Comparison of ENCODE assay signal across 23 cellular contexts in the genomic region with DNA sequence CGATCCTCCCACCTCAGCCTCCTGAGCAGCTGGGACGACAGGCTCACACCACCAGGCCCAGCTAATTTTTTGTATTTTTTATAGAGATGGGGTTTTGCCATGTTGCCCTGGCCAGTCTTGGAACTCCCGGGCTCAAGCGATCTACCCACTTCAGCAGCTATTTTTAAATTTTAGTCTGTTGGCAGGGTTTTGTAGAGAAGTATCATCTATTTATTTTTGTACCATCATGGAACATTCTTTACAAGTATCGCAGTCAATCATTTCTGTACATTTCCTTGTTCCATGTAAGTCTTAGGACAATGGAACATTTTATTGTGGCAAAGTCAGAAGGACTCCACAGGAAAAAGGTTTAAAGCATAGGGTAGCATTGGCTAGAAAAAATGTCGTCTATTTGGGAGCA.
"Had no signal": no experiment of that assay in that cellular context is flagged by ENCODE, and none has a peak within 500 bp of the region (broad histone marks: within the 10 kb centered on the region; RNA-seq: fewer than 3 reads in every experiment).

No MANE protein-coding gene starts in this region.

- H3K4me3 Mint-ChIP-seq: activated CD4-positive, alpha-beta memory T cell treated with anti-CD3 and anti-CD28 coated beads for 36 hours; activated CD4-positive, alpha-beta T cell treated with anti-CD3 and anti-CD28 coated beads, Interleukin-2, amount 10 ng/mL, durations not matched to agents 24 days and 14 days; central memory CD8-positive, alpha-beta T cell; natural killer cell treated with Interleukin-12 subunit alpha and Interleukin-12 subunit beta and Interleukin-15 and Interleukin-18, amount 100 ng/mL, for 72 hours; stimulated activated naive B cell treated with anti-CD40 and anti-IgM and Interleukin-4, amounts not matched to agents 10 μg/mL and 1 μg/mL and 100 μg/mL, for 72 hours had no signal

- H3K27ac Mint-ChIP-seq: activated CD4-positive, alpha-beta memory T cell treated with anti-CD3 and anti-CD28 coated beads for 36 hours; activated T-helper 2 cell treated with anti-CD3 and anti-CD28 coated beads, Interferon-gamma antibody, Interleukin-2, Interleukin-4, amounts not matched to agents 10 μg/mL and 5 μg/mL and 100 μg/mL, durations not matched to agents 14 hours and 24 hours and 36 hours had no signal

- H3K4me1 ChIP-seq: breast epithelium, tibial nerve had no signal

- H3K4me1 Mint-ChIP-seq: central memory CD8-positive, alpha-beta T cell had no signal

- H3K9me3 ChIP-seq: breast epithelium, stomach, tibial nerve had no signal

- ATAC-seq: activated naive CD4-positive, alpha-beta T cell treated with anti-CD3 and anti-CD28 coated beads, Interleukin-2, amount 50 U/mL, for 72 hours; left lobe of liver; natural killer cell treated with Interleukin-12 subunit alpha and Interleukin-12 subunit beta and Interleukin-15 and Interleukin-18, amount 100 ng/mL, for 72 hours; stimulated activated naive B cell treated with anti-CD40 and anti-IgM and Interleukin-4, amounts not matched to agents 10 μg/mL and 1 μg/mL and 100 μg/mL, for 72 hours had no signal

- H3K27me3 Mint-ChIP-seq: activated CD4-positive, alpha-beta memory T cell treated with anti-CD3 and anti-CD28 coated beads for 36 hours; activated CD4-positive, alpha-beta T cell treated with anti-CD3 and anti-CD28 coated beads, Interleukin-2, amount 10 ng/mL, durations not matched to agents 24 days and 14 days; central memory CD8-positive, alpha-beta T cell; natural killer cell treated with Interleukin-12 subunit alpha and Interleukin-12 subunit beta and Interleukin-15 and Interleukin-18, amount 100 ng/mL, for 72 hours; stimulated activated naive B cell treated with anti-CD40 and anti-IgM and Interleukin-4, amounts not matched to agents 10 μg/mL and 1 μg/mL and 100 μg/mL, for 72 hours had no signal

- H3K27ac ChIP-seq: breast epithelium, tibial nerve had no signal

- H3K4me3 ChIP-seq: breast epithelium, lung, stomach, tibial nerve had no signal

- DNase-seq: activated CD4-positive, alpha-beta memory T cell treated with anti-CD3 and anti-CD28 coated beads for 36 hours; activated CD4-positive, alpha-beta T cell treated with anti-CD3 and anti-CD28 coated beads, Interleukin-2, amount 10 ng/mL, durations not matched to agents 24 days and 14 days; activated CD4-positive, CD25-positive, alpha-beta regulatory T cell treated with anti-CD3 and anti-CD28 coated beads, Interleukin-2, amount 50 U/mL, for 72 hours; activated naive CD4-positive, alpha-beta T cell; activated T-cell treated with anti-CD3 and anti-CD28 coated beads, Interleukin-2, amount 50 U/mL, for 48 hours; effector CD8-positive, alpha-beta T cell; head of caudate nucleus; kidney glomerular epithelial cell; mesendoderm; posterior cingulate gyrus; stimulated activated CD4-positive, alpha-beta T cell treated with anti-CD3 and anti-CD28 coated beads, Interleukin-15, amount 100 ng/mL, for 24 hours; stimulated activated CD4-positive, alpha-beta T cell treated with anti-CD3 and anti-CD28 coated beads, Interleukin-2, amount 100 ng/mL, for 24 hours; stimulated activated naive B cell treated with anti-CD40 and anti-IgM and Interleukin-4, amounts not matched to agents 10 μg/mL and 1 μg/mL and 100 μg/mL, for 72 hours; stomach; T-helper 2 cell had no signal

- H3K9me3 Mint-ChIP-seq: activated CD4-positive, alpha-beta memory T cell treated with anti-CD3 and anti-CD28 coated beads for 36 hours; activated CD4-positive, alpha-beta T cell treated with anti-CD3 and anti-CD28 coated beads, Interleukin-2, amount 10 ng/mL, durations not matched to agents 24 days and 14 days; activated naive CD4-positive, alpha-beta T cell treated with anti-CD3 and anti-CD28 coated beads, Interleukin-2, amount 50 U/mL, for 72 hours; activated T-helper 2 cell treated with anti-CD3 and anti-CD28 coated beads, Interferon-gamma antibody, Interleukin-2, Interleukin-4, amounts not matched to agents 10 μg/mL and 5 μg/mL and 100 μg/mL, durations not matched to agents 14 hours and 24 hours and 36 hours; central memory CD8-positive, alpha-beta T cell; natural killer cell treated with Interleukin-12 subunit alpha and Interleukin-12 subunit beta and Interleukin-15 and Interleukin-18, amount 100 ng/mL, for 72 hours; stimulated activated naive B cell treated with anti-CD40 and anti-IgM and Interleukin-4, amounts not matched to agents 10 μg/mL and 1 μg/mL and 100 μg/mL, for 72 hours had no signal

- H3K27me3 ChIP-seq: breast epithelium, stomach, tibial nerve had no signal
